1 cellular context compared by ENCODE assay signal in the genomic region with DNA sequence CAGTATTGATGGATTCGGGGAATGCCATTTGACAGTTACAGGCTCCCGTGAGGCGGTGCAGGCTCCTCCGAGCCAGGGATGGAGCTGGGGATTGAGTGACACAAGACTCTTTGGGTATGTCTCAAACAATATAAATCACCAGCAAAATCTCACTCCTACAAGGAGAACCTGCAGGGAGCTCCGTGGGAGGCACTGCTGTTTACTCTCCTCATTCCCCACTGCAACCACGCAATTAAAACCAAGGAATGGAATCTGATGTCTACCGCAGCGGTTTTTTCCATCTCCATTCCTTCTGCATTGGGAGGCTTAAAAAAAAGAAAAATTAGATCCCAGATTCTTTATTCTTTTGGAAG.
A peak's percentile ranks its signal among the peaks of the same experiment; 100 is the strongest.
TF ChIP-seq lines count a peak whose summit lies in the region.

No MANE protein-coding gene starts in this region.

TF ChIP-seq in HEK293, 187 proteins besides CTCF, POLR2A, EP300 and RAD21 (continued from another document):
- TF ChIP-seq, protein P1, sequence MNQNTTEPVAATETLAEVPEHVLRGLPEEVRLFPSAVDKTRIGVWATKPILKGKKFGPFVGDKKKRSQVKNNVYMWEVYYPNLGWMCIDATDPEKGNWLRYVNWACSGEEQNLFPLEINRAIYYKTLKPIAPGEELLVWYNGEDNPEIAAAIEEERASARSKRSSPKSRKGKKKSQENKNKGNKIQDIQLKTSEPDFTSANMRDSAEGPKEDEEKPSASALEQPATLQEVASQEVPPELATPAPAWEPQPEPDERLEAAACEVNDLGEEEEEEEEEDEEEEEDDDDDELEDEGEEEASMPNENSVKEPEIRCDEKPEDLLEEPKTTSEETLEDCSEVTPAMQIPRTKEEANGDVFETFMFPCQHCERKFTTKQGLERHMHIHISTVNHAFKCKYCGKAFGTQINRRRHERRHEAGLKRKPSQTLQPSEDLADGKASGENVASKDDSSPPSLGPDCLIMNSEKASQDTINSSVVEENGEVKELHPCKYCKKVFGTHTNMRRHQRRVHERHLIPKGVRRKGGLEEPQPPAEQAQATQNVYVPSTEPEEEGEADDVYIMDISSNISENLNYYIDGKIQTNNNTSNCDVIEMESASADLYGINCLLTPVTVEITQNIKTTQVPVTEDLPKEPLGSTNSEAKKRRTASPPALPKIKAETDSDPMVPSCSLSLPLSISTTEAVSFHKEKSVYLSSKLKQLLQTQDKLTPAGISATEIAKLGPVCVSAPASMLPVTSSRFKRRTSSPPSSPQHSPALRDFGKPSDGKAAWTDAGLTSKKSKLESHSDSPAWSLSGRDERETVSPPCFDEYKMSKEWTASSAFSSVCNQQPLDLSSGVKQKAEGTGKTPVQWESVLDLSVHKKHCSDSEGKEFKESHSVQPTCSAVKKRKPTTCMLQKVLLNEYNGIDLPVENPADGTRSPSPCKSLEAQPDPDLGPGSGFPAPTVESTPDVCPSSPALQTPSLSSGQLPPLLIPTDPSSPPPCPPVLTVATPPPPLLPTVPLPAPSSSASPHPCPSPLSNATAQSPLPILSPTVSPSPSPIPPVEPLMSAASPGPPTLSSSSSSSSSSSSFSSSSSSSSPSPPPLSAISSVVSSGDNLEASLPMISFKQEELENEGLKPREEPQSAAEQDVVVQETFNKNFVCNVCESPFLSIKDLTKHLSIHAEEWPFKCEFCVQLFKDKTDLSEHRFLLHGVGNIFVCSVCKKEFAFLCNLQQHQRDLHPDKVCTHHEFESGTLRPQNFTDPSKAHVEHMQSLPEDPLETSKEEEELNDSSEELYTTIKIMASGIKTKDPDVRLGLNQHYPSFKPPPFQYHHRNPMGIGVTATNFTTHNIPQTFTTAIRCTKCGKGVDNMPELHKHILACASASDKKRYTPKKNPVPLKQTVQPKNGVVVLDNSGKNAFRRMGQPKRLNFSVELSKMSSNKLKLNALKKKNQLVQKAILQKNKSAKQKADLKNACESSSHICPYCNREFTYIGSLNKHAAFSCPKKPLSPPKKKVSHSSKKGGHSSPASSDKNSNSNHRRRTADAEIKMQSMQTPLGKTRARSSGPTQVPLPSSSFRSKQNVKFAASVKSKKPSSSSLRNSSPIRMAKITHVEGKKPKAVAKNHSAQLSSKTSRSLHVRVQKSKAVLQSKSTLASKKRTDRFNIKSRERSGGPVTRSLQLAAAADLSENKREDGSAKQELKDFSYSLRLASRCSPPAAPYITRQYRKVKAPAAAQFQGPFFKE (tag by site-specific recombination; IDR thresholded peaks at IDR 0.05; ENCODE audit: borderline replicate concordance): no peak
- TF ChIP-seq, protein P2, sequence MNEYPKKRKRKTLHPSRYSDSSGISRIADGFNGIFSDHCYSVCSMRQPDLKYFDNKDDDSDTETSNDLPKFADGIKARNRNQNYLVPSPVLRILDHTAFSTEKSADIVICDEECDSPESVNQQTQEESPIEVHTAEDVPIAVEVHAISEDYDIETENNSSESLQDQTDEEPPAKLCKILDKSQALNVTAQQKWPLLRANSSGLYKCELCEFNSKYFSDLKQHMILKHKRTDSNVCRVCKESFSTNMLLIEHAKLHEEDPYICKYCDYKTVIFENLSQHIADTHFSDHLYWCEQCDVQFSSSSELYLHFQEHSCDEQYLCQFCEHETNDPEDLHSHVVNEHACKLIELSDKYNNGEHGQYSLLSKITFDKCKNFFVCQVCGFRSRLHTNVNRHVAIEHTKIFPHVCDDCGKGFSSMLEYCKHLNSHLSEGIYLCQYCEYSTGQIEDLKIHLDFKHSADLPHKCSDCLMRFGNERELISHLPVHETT (tag by site-specific recombination; IDR thresholded peaks at IDR 0.05): no peak
- no peak for TF ChIP-seq ZNF621 (tag by site-specific recombination; IDR thresholded peaks at IDR 0.05)
- no peak for TF ChIP-seq ZNF830 (tag by site-specific recombination; IDR thresholded peaks at IDR 0.05; ENCODE audit: low read depth)
- TF ChIP-seq, protein P3, sequence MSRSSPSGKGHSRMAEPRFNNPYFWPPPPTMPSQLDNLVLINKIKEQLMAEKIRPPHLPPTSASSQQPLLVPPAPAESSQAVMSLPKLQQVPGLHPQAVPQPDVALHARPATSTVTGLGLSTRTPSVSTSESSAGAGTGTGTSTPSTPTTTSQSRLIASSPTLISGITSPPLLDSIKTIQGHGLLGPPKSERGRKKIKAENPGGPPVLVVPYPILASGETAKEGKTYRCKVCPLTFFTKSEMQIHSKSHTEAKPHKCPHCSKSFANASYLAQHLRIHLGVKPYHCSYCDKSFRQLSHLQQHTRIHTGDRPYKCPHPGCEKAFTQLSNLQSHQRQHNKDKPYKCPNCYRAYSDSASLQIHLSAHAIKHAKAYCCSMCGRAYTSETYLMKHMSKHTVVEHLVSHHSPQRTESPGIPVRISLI (tag by site-specific recombination; IDR thresholded peaks at IDR 0.05): no peak
- TF ChIP-seq ZFP41 (tag by site-specific recombination; IDR thresholded peaks at IDR 0.05; ENCODE audit: borderline replicate concordance): no peak
- TF ChIP-seq, protein P4, sequence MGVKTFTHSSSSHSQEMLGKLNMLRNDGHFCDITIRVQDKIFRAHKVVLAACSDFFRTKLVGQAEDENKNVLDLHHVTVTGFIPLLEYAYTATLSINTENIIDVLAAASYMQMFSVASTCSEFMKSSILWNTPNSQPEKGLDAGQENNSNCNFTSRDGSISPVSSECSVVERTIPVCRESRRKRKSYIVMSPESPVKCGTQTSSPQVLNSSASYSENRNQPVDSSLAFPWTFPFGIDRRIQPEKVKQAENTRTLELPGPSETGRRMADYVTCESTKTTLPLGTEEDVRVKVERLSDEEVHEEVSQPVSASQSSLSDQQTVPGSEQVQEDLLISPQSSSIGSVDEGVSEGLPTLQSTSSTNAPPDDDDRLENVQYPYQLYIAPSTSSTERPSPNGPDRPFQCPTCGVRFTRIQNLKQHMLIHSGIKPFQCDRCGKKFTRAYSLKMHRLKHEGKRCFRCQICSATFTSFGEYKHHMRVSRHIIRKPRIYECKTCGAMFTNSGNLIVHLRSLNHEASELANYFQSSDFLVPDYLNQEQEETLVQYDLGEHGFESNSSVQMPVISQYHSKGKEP (tag by site-specific recombination; IDR thresholded peaks at IDR 0.05): peak; percentile 72; the same call in 1 of the 2 replicates
- no peak for TF ChIP-seq ZNF274 (IDR thresholded peaks at IDR 0.05; ENCODE audit: low read length)
- no peak for TF ChIP-seq ZNF274 (tag by site-specific recombination; IDR thresholded peaks at IDR 0.05; ENCODE audit: borderline replicate concordance)
- no peak for TF ChIP-seq ZNF610 (tag by site-specific recombination; IDR thresholded peaks at IDR 0.05; ENCODE audit: borderline replicate concordance)
- no peak for TF ChIP-seq ZNF660 (tag by site-specific recombination; IDR thresholded peaks at IDR 0.05)
- peak; percentile 90 for TF ChIP-seq EGR2 (tag by site-specific recombination; IDR thresholded peaks at IDR 0.05; ENCODE audit: low read depth)
- TF ChIP-seq ZNF37A (tag by site-specific recombination; IDR thresholded peaks at IDR 0.05): no peak
- no peak for TF ChIP-seq ZNF404 (tag by site-specific recombination; IDR thresholded peaks at IDR 0.05)
- no peak for TF ChIP-seq HOXA7 (CRISPR knock-in tag; IDR thresholded peaks at IDR 0.05; ENCODE audit: borderline replicate concordance)
- TF ChIP-seq SP2 (tag by site-specific recombination; IDR thresholded peaks at IDR 0.05): no peak
- TF ChIP-seq HOXD13 (CRISPR knock-in tag; IDR thresholded peaks at IDR 0.05; ENCODE audit: borderline replicate concordance): no peak
- TF ChIP-seq ZNF76 (tag by site-specific recombination; IDR thresholded peaks at IDR 0.05; ENCODE audit: borderline replicate concordance, low read depth): no peak
- TF ChIP-seq ZNF2 (tag by site-specific recombination; IDR thresholded peaks at IDR 0.05): no peak
- TF ChIP-seq ZNF221 (tag by site-specific recombination; IDR thresholded peaks at IDR 0.05; ENCODE audit: borderline replicate concordance): no peak
- TF ChIP-seq, protein P5, sequence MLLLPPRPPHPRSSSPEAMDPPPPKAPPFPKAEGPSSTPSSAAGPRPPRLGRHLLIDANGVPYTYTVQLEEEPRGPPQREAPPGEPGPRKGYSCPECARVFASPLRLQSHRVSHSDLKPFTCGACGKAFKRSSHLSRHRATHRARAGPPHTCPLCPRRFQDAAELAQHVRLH (tag by site-specific recombination; IDR thresholded peaks at IDR 0.05): no peak
- TF ChIP-seq ZNF211 (tag by site-specific recombination; IDR thresholded peaks at IDR 0.05; ENCODE audit: low read depth): no peak
- no peak for TF ChIP-seq ZNF501 (tag by site-specific recombination; IDR thresholded peaks at IDR 0.05)
- TF ChIP-seq ZNF747 (tag by site-specific recombination; IDR thresholded peaks at IDR 0.05): no peak
- no peak for TF ChIP-seq ZNF302 (tag by site-specific recombination; IDR thresholded peaks at IDR 0.05; ENCODE audit: low read depth)
- TF ChIP-seq ZNF138 (tag by site-specific recombination; IDR thresholded peaks at IDR 0.05; ENCODE audit: borderline replicate concordance): no peak
- no peak for TF ChIP-seq ZFP3 (tag by site-specific recombination; IDR thresholded peaks at IDR 0.05; ENCODE audit: low read depth)
- peak; percentile 82 for TF ChIP-seq FEZF1 (tag by site-specific recombination; IDR thresholded peaks at IDR 0.05)
- no peak for TF ChIP-seq ZNF174 (tag by site-specific recombination; IDR thresholded peaks at IDR 0.05)
- TF ChIP-seq IKZF3 (tag by site-specific recombination; IDR thresholded peaks at IDR 0.05): peak; percentile 74
- no peak for TF ChIP-seq ZNF146 (tag by site-specific recombination; IDR thresholded peaks at IDR 0.05)
- peak; percentile 69 for TF ChIP-seq ZNF843 (tag by site-specific recombination; IDR thresholded peaks at IDR 0.05)
- TF ChIP-seq PRDM1 (tag by site-specific recombination; IDR thresholded peaks at IDR 0.05): 0 out of 2 replicates have a peak, but pooled peaks have one; percentile 6
- no peak for TF ChIP-seq OVOL3 (tag by site-specific recombination; IDR thresholded peaks at IDR 0.05)
- peak; percentile 84 for TF ChIP-seq ZFHX2 (tag by site-specific recombination; conservative IDR thresholded peaks at IDR 0.05)
